ENCODE assay signal across 1 cellular context in the genomic region with DNA sequence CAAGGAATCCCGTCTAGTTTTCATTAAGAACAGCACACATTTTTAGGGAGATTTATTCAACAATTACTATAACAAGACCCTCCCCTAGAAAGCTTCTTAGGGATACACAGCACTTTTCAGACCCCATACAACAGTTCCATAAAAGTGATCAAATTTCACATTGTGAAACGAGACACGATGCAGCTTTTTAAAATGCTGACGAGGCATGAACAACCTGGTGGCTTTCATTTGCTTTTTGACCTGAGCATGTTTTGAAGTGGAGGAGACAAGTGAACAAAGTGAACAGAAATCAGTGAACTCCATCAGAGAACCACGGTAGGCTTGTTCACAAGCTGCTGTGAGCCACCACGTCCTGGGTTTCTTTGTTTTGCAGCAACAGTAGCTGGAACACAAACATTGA.
TF ChIP-seq lines count a peak whose summit lies in the region.

No MANE protein-coding gene starts in this region.

TF ChIP-seq in HepG2, 621 proteins besides CTCF, POLR2A, EP300 and RAD21 (continued from another document):
- TF ChIP-seq, protein P1, sequence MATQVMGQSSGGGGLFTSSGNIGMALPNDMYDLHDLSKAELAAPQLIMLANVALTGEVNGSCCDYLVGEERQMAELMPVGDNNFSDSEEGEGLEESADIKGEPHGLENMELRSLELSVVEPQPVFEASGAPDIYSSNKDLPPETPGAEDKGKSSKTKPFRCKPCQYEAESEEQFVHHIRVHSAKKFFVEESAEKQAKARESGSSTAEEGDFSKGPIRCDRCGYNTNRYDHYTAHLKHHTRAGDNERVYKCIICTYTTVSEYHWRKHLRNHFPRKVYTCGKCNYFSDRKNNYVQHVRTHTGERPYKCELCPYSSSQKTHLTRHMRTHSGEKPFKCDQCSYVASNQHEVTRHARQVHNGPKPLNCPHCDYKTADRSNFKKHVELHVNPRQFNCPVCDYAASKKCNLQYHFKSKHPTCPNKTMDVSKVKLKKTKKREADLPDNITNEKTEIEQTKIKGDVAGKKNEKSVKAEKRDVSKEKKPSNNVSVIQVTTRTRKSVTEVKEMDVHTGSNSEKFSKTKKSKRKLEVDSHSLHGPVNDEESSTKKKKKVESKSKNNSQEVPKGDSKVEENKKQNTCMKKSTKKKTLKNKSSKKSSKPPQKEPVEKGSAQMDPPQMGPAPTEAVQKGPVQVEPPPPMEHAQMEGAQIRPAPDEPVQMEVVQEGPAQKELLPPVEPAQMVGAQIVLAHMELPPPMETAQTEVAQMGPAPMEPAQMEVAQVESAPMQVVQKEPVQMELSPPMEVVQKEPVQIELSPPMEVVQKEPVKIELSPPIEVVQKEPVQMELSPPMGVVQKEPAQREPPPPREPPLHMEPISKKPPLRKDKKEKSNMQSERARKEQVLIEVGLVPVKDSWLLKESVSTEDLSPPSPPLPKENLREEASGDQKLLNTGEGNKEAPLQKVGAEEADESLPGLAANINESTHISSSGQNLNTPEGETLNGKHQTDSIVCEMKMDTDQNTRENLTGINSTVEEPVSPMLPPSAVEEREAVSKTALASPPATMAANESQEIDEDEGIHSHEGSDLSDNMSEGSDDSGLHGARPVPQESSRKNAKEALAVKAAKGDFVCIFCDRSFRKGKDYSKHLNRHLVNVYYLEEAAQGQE (IDR thresholded peaks at IDR 0.05; ENCODE audit: borderline replicate concordance in 1 of 2, low read depth in 1 of 2, low read length in 2 of 2): no peak
- TF ChIP-seq, protein P2, sequence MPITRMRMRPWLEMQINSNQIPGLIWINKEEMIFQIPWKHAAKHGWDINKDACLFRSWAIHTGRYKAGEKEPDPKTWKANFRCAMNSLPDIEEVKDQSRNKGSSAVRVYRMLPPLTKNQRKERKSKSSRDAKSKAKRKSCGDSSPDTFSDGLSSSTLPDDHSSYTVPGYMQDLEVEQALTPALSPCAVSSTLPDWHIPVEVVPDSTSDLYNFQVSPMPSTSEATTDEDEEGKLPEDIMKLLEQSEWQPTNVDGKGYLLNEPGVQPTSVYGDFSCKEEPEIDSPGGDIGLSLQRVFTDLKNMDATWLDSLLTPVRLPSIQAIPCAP (CRISPR knock-in tag; IDR thresholded peaks at IDR 0.05; ENCODE audit: low read depth): no peak
